In genomic region chr19:18338471-18339001, GRCh38 we compare ENCODE assay signal across 18 cellular contexts. TPM values are rescaled to one million over a fixed set of nuclear protein-coding genes. Genes with fewer than 3 reads are reported as not detected.
DNase-seq lines count a peak whose midpoint lies in the region; ATAC-seq and TF ChIP-seq lines count a peak whose summit lies in the region.
"Had no signal": no experiment of that assay in that cellular context is flagged by ENCODE, and none has a peak within 500 bp of the region (broad histone marks: within the 10 kb centered on the region; RNA-seq: fewer than 3 reads in every experiment).

No MANE protein-coding gene starts in this region.

- no peaks in the 10 kb centered on the region for H3K36me3 ChIP-seq in MG63
- H3K36me3 ChIP-seq: uterus had no signal

- no peak overlapping the region for H3K4me3 ChIP-seq in MG63
- H3K4me3 ChIP-seq: stomach, uterus had no signal

- no peaks in the 10 kb centered on the region for H3K9me3 ChIP-seq in MG63
- H3K9me3 ChIP-seq: stomach, uterus had no signal

- no peaks in the 10 kb centered on the region for H3K27me3 Mint-ChIP-seq in activated T-cell treated with anti-CD3 and anti-CD28 coated beads, Interleukin-2, amount 50 U/mL, for 4 hours (ENCODE audit: low read depth)
- no peaks in the 10 kb centered on the region for H3K27me3 Mint-ChIP-seq in activated T-cell treated with anti-CD3 and anti-CD28 coated beads, Interleukin-2, amount 50 U/mL, for 24 hours
- no peaks in the 10 kb centered on the region for H3K27me3 Mint-ChIP-seq in central memory CD8-positive, alpha-beta T cell
- no peaks in the 10 kb centered on the region for H3K27me3 Mint-ChIP-seq in progenitor cell of endocrine pancreas

- peaks cover 16% of the 10 kb centered on the region for H3K4me1 Mint-ChIP-seq in activated T-cell treated with anti-CD3 and anti-CD28 coated beads, Interleukin-2, amount 50 U/mL, for 4 hours (ENCODE audit: low read depth)
- peaks cover 19% of the 10 kb centered on the region for H3K4me1 Mint-ChIP-seq in activated T-cell treated with anti-CD3 and anti-CD28 coated beads, Interleukin-2, amount 50 U/mL, for 24 hours (ENCODE audit: low read depth)
- peaks cover 13% of the 10 kb centered on the region for H3K4me1 Mint-ChIP-seq in central memory CD8-positive, alpha-beta T cell
- peaks cover 7% of the 10 kb centered on the region for H3K4me1 Mint-ChIP-seq in progenitor cell of endocrine pancreas (ENCODE audit: low read depth)

- no peak for DNase-seq in activated T-cell treated with anti-CD3 and anti-CD28 coated beads, Interleukin-2, amount 50 U/mL, for 4 hours
- no peak for DNase-seq in activated T-cell treated with anti-CD3 and anti-CD28 coated beads, Interleukin-2, amount 50 U/mL, for 24 hours
- no peak for DNase-seq in central memory CD8-positive, alpha-beta T cell (ENCODE audit: low spot score in 2 of 2)
- DNase-seq in progenitor cell of endocrine pancreas (ENCODE audit: low spot score, unreplicated experiment) (no peak), MG63 (no peak), SHP77 treated with DMSO at 0.1 percent for 48 hours (lab: John Stamatoyannopoulos, UW) (no peak)
- DNase-seq: activated naive CD4-positive, alpha-beta T cell treated with anti-CD3 and anti-CD28 coated beads, Interleukin-2, amount 50 U/mL, for 16 hours; caudate nucleus; foreskin fibroblast; Karpas-422; NCI-H1417; NCI-H2227 treated with DMSO at 0.1 percent for 48 hours; NK-92 treated with Interleukin-12 subunit alpha and Interleukin-12 subunit beta, amount 100 ng/mL, for 24 hours; SHP77; stimulated activated CD4-positive, alpha-beta T cell treated with anti-CD3 and anti-CD28 coated beads, Interleukin-12 subunit alpha, Interleukin-12 subunit beta, amount 100 ng/mL, for 4 hours; stomach; uterus had no signal

- no peak overlapping the region for H3K27ac Mint-ChIP-seq in activated T-cell treated with anti-CD3 and anti-CD28 coated beads, Interleukin-2, amount 50 U/mL, for 24 hours
- no peak overlapping the region for H3K27ac Mint-ChIP-seq in central memory CD8-positive, alpha-beta T cell (ENCODE audit: low read depth)
- no peak overlapping the region for H3K27ac Mint-ChIP-seq in progenitor cell of endocrine pancreas

- ATAC-seq in activated T-cell treated with anti-CD3 and anti-CD28 coated beads, Interleukin-2, amount 50 U/mL, for 4 hours, result no peak
- no peak for ATAC-seq in central memory CD8-positive, alpha-beta T cell (replicated peaks; ENCODE audit: extremely low read depth, poor library complexity, severe bottlenecking)

- H3K4me3 Mint-ChIP-seq in activated T-cell treated with anti-CD3 and anti-CD28 coated beads, Interleukin-2, amount 50 U/mL, for 4 hours, result peak overlapping the region; percentile 29
- no peak overlapping the region for H3K4me3 Mint-ChIP-seq in activated T-cell treated with anti-CD3 and anti-CD28 coated beads, Interleukin-2, amount 50 U/mL, for 24 hours
- peak overlapping the region; percentile 45 for H3K4me3 Mint-ChIP-seq in central memory CD8-positive, alpha-beta T cell
- H3K4me3 Mint-ChIP-seq in progenitor cell of endocrine pancreas (ENCODE audit: low read depth), result peak overlapping the region; percentile 51

- no peaks in the 10 kb centered on the region for H3K36me3 Mint-ChIP-seq in activated T-cell treated with anti-CD3 and anti-CD28 coated beads, Interleukin-2, amount 50 U/mL, for 4 hours (ENCODE audit: insufficient read depth)
- peaks cover 5% of the 10 kb centered on the region for H3K36me3 Mint-ChIP-seq in activated T-cell treated with anti-CD3 and anti-CD28 coated beads, Interleukin-2, amount 50 U/mL, for 24 hours (ENCODE audit: low read depth)
- peaks cover 11% of the 10 kb centered on the region for H3K36me3 Mint-ChIP-seq in central memory CD8-positive, alpha-beta T cell (ENCODE audit: insufficient read depth)
- peaks cover 3% of the 10 kb centered on the region for H3K36me3 Mint-ChIP-seq in progenitor cell of endocrine pancreas (ENCODE audit: insufficient read depth)

- no peak for TF ChIP-seq CTCF in progenitor cell of endocrine pancreas (IDR thresholded peaks at IDR 0.05; ENCODE audit: unreplicated experiment)

- H3K9me3 Mint-ChIP-seq in activated T-cell treated with anti-CD3 and anti-CD28 coated beads, Interleukin-2, amount 50 U/mL, for 4 hours, result no peaks in the 10 kb centered on the region
- no peaks in the 10 kb centered on the region for H3K9me3 Mint-ChIP-seq in activated T-cell treated with anti-CD3 and anti-CD28 coated beads, Interleukin-2, amount 50 U/mL, for 24 hours
- H3K9me3 Mint-ChIP-seq in central memory CD8-positive, alpha-beta T cell, result no peaks in the 10 kb centered on the region
- no peaks in the 10 kb centered on the region for H3K9me3 Mint-ChIP-seq in progenitor cell of endocrine pancreas (ENCODE audit: low read depth)

- H3K27me3 ChIP-seq in MG63, result no peaks in the 10 kb centered on the region
- H3K27me3 ChIP-seq: stomach, uterus had no signal

RNA-seq across cellular contexts. Expression of gene PGPEP1, which starts 1.9 kb away (rescaled TPM):
- total RNA-seq in activated T-cell treated with anti-CD3 and anti-CD28 coated beads, Interleukin-2, amount 50 U/mL, for 4 hours, result 10 to 100 TPM; 12.8 to 14.7 (median 13.0) TPM
- 43.5 and 51.3 TPM in 2 replicates for total RNA-seq in progenitor cell of endocrine pancreas
- total RNA-seq in MG63 (2014; rRNA removed; shearing (Covaris generic); ENCODE audit: low replicate concordance), result 5.5 and 11.2 TPM in 2 replicates

RNA-seq across cellular contexts. Expression of gene LSM4, which starts 15.7 kb away (rescaled TPM):
- total RNA-seq in activated T-cell treated with anti-CD3 and anti-CD28 coated beads, Interleukin-2, amount 50 U/mL, for 4 hours, result 100 to 1,000 TPM; 209 to 254 (median 230) TPM
- total RNA-seq in progenitor cell of endocrine pancreas, result 150 and 154 TPM in 2 replicates
- 335 and 636 TPM in 2 replicates for total RNA-seq in MG63 (2014; rRNA removed; shearing (Covaris generic); ENCODE audit: low replicate concordance)

RNA-seq across cellular contexts. Expression of gene GDF15, which starts 47.4 kb away (rescaled TPM):
- under 1 TPM; 0.53 to 0.71 (median 0.56) TPM for total RNA-seq in activated T-cell treated with anti-CD3 and anti-CD28 coated beads, Interleukin-2, amount 50 U/mL, for 4 hours
- total RNA-seq in progenitor cell of endocrine pancreas, result 10.5 and 14.4 TPM in 2 replicates
- total RNA-seq in MG63 (2014; rRNA removed; shearing (Covaris generic); ENCODE audit: low replicate concordance), result 2.3 and 13.1 TPM in 2 replicates

RNA-seq across cellular contexts. Expression of gene JUND, which starts 57.1 kb away (rescaled TPM):
- 100 to 1,000 TPM; 232 to 244 (median 242) TPM for total RNA-seq in activated T-cell treated with anti-CD3 and anti-CD28 coated beads, Interleukin-2, amount 50 U/mL, for 4 hours
- total RNA-seq in progenitor cell of endocrine pancreas, result 158 and 168 TPM in 2 replicates
- 85.7 and 102 TPM in 2 replicates for total RNA-seq in MG63 (2014; rRNA removed; shearing (Covaris generic); ENCODE audit: low replicate concordance)

RNA-seq across cellular contexts. Expression of gene LRRC25, which starts 58.9 kb away (rescaled TPM):
- not detected for total RNA-seq in activated T-cell treated with anti-CD3 and anti-CD28 coated beads, Interleukin-2, amount 50 U/mL, for 4 hours
- total RNA-seq in progenitor cell of endocrine pancreas, result not detected in 2 replicates
- total RNA-seq in MG63 (2014; rRNA removed; shearing (Covaris generic); ENCODE audit: low replicate concordance), result not detected in 2 replicates
- total RNA-seq: osteocyte had no signal
